In genomic region chr4:40283968-40284367, GRCh38 we compare ENCODE assay signal across 10 cellular contexts. TPM values are rescaled to one million over a fixed set of nuclear protein-coding genes. Genes with fewer than 3 reads are reported as not detected.
DNase-seq lines count a peak whose midpoint lies in the region; ATAC-seq and TF ChIP-seq lines count a peak whose summit lies in the region.
"Had no signal": no experiment of that assay in that cellular context is flagged by ENCODE, and none has a peak within 500 bp of the region (broad histone marks: within the 10 kb centered on the region; RNA-seq: fewer than 3 reads in every experiment).

No MANE protein-coding gene starts in this region.

- H3K36me3 Mint-ChIP-seq in naive B cell, result peaks cover 0 to 10% of the 10 kb centered on the region in 2 donors

- H3K27ac ChIP-seq in transverse colon (no peak overlapping the region), right atrium auricular region (no peak overlapping the region)

- WGBS in transverse colon (ENCODE audit: low coverage in 1 of 2), 2 donors, result 75% methylated on average over 10 of the region's 10 CpGs; no CpG with 5 or more reads in 1 of the 2 donors

- no peaks in the 10 kb centered on the region for H3K9me3 ChIP-seq in transverse colon
- H3K9me3 ChIP-seq in right atrium auricular region, result no peaks in the 10 kb centered on the region

- no peak for TF ChIP-seq CTCF in NB4 (IDR thresholded peaks at IDR 0.05; ENCODE audit: low read depth, low read length)
- no peak for TF ChIP-seq CTCF in transverse colon (IDR thresholded peaks at IDR 0.05)
- no peak for TF ChIP-seq CTCF in right atrium auricular region (IDR thresholded peaks at IDR 0.05)

- in situ Hi-C loops in transverse colon (cut with MboI; ENCODE audit: low pct_ligation_motif_present in 1 of 4, low pct_unique_long_range_greater_than_20kb in 1 of 4, low sequenced_read_pairs in 3 of 4), result no loop called here

- peaks cover 0 to 15% (median 0%) of the 10 kb centered on the region in 7 donors for H3K9me3 Mint-ChIP-seq in naive B cell

- no peaks in the 10 kb centered on the region for H3K27me3 Mint-ChIP-seq in naive B cell

- peaks cover 37 to 89% (median 76%) of the 10 kb centered on the region in 3 donors for H3K4me1 Mint-ChIP-seq in naive B cell

- H3K27me3 ChIP-seq in transverse colon (no peaks in the 10 kb centered on the region), right atrium auricular region (no peaks in the 10 kb centered on the region)

- no peak for TF ChIP-seq EP300 in transverse colon (IDR thresholded peaks at IDR 0.05; ENCODE audit: low read depth)

- no peak overlapping the region for H3K4me3 ChIP-seq in NB4 (ENCODE audit: low read depth, low read length)
- no peak overlapping the region for H3K4me3 ChIP-seq in transverse colon
- no peak overlapping the region for H3K4me3 ChIP-seq in right atrium auricular region

- no peaks in the 10 kb centered on the region for H3K4me1 ChIP-seq in transverse colon
- no peaks in the 10 kb centered on the region for H3K4me1 ChIP-seq in right atrium auricular region

- ATAC-seq in naive B cell (ENCODE audit: low read depth in 2 of 2), result peak; percentile 69 to 74

- H3K36me3 ChIP-seq in transverse colon, result no peaks in the 10 kb centered on the region
- no peaks in the 10 kb centered on the region for H3K36me3 ChIP-seq in right atrium auricular region

- peak overlapping the region in 3 of 8 donors; percentile 32 to 54 (median 44) for H3K4me3 Mint-ChIP-seq in naive B cell

- TF ChIP-seq POLR2A in NB4 (IDR thresholded peaks at IDR 0.05; ENCODE audit: extremely low read depth, insufficient read length) (no peak), transverse colon (IDR thresholded peaks at IDR 0.05) (no peak)

- H3K27ac Mint-ChIP-seq in naive B cell, result peak overlapping the region; percentile 12 to 92 (median 52)

- intact Hi-C loops in transverse colon (cut with DNase I; ENCODE audit: low total_unique reads), result no loop called here

- DNase-seq in A172 (ENCODE audit: low spot score) (peak; percentile 91), NB4 (ENCODE audit: low read depth) (peak; percentile 61), activated T-cell treated with anti-CD3 and anti-CD28 coated beads for 48 hours (ENCODE audit: low read depth) (peak; percentile 71), naive B cell (peak; percentile 50), NCI-H2081 treated with DMSO at 0.1 percent for 48 hours (lab: John Stamatoyannopoulos, UW) (no peak), transverse colon (no peak), DMS53 (lab: John Stamatoyannopoulos, UW) (no peak), right atrium auricular region (ENCODE audit: low spot score) (no peak)
- DNase-seq: IMR-90 had no signal

RNA-seq across cellular contexts. Expression of gene CHRNA9, which starts 51.2 kb away (rescaled TPM):
- 1.4 TPM in 1 of 2 replicates, not detected in the other for total RNA-seq in A172 (2014; rRNA removed; shearing (Covaris generic))
- under 1 TPM in 1 of 6 donors, not detected in 5; 0.25 TPM for polyA plus RNA-seq in naive B cell (ENCODE audit: low read depth in 6 of 6)
- not detected for total RNA-seq in transverse colon
- total RNA-seq in right atrium auricular region, result not detected
- total RNA-seq: glomerular endothelial cell, IMR-90 had no signal
- polyA plus RNA-seq: IMR-90 had no signal

Comparison
In these comparisons a context has a peak if more than half of its experiments do, and no peak if none do; other contexts are left out.
1. DNase-seq: peak in A172 (single experiment), NB4 (single experiment), activated T-cell treated with anti-CD3 and anti-CD28 coated beads for 48 hours (single experiment) and naive B cell (single experiment); none in NCI-H2081 treated with DMSO at 0.1 percent for 48 hours (single experiment), transverse colon (single experiment), DMS53 (single experiment) and right atrium auricular region (single experiment).